ENCODE assay signal across 28 cellular contexts in genomic region chr20:19799325-19799724, GRCh38. TPM values are rescaled to one million over a fixed set of nuclear protein-coding genes. Genes with fewer than 3 reads are reported as not detected.
"Had no signal": no experiment of that assay in that cellular context is flagged by ENCODE, and none has a peak within 500 bp of the region (broad histone marks: within the 10 kb centered on the region; RNA-seq: fewer than 3 reads in every experiment).

No MANE protein-coding gene starts in this region.

- ATAC-seq: naive thymus-derived CD8-positive, alpha-beta T cell; natural killer cell treated with Interleukin-12 subunit alpha and Interleukin-12 subunit beta and Interleukin-15 and Interleukin-18, amount 100 ng/mL, for 72 hours; pancreas; right cardiac atrium; sciatic nerve; stimulated activated memory B cell treated with anti-CD40 and anti-IgM and Interleukin-4, amounts not matched to agents 10 μg/mL and 1 μg/mL and 100 μg/mL, for 72 hours had no signal

- H3K36me3 ChIP-seq: neutrophil, pancreas, prostate gland had no signal

- DNase-seq: naive thymus-derived CD8-positive, alpha-beta T cell; nephron progenitor cell; nucleus accumbens; pancreas; retina; right cardiac atrium; spleen; stimulated activated CD4-positive, alpha-beta T cell treated with anti-CD3 and anti-CD28 coated beads, Interleukin-12 subunit alpha, Interleukin-12 subunit beta, amount 100 ng/mL, for 4 hours; stimulated activated CD4-positive, alpha-beta T cell treated with anti-CD3 and anti-CD28 coated beads, Interleukin-1b, Interleukin-23, amount 100 ng/mL, for 48 hours; stimulated activated CD4-positive, alpha-beta T cell treated with anti-CD3 and anti-CD28 coated beads, Interleukin-4, amount 100 ng/mL, for 1 hour; stimulated activated CD4-positive, alpha-beta T cell treated with anti-CD3 and anti-CD28 coated beads, Interleukin-4, amount 100 ng/mL, for 4 hours; stimulated activated CD8-positive, alpha-beta memory T cell treated with anti-CD3 and anti-CD28 coated beads, Interleukin-4, amount 100 ng/mL, for 48 hours; stimulated activated naive CD4-positive, alpha-beta T cell treated with Interleukin-2 at 50 U/mL for 16 hours; stomach; thyroid gland; trophoblast cell; upper lobe of left lung had no signal

- H3K4me2 ChIP-seq: smooth muscle cell had no signal

- H3K4me1 ChIP-seq: pancreas, prostate gland, vagina had no signal

- H3K4me3 ChIP-seq: pancreas, prostate gland, skin epidermis, smooth muscle cell, spleen, stomach, thoracic aorta, thyroid gland, tibial nerve, upper lobe of left lung, vagina had no signal

- FAIRE-seq: pancreas, urothelium cell line had no signal

- H3K27me3 ChIP-seq: neutrophil, pancreas, spleen, stomach, thyroid gland, tibial nerve, upper lobe of left lung, vagina had no signal

- H3K9me3 ChIP-seq: neutrophil, pancreas, prostate gland, spleen, stomach, thoracic aorta, thyroid gland, upper lobe of left lung, vagina had no signal

- H3K27ac ChIP-seq: neutrophil, pancreas, prostate gland, skin epidermis, spleen, stomach, thoracic aorta, thyroid gland, tibial nerve, upper lobe of left lung, vagina had no signal

RNA-seq across cellular contexts. Expression of gene RIN2, which starts 41.3 kb away (rescaled TPM):
- total RNA-seq: natural killer cell treated with Interleukin-12 subunit alpha and Interleukin-12 subunit beta and Interleukin-15 and Interleukin-18, amount 100 ng/mL, for 72 hours had no signal
- polyA plus RNA-seq: naive thymus-derived CD8-positive, alpha-beta T cell had no signal
